Comparison of ENCODE assay signal across 9 cellular contexts in genomic region chr4:87498446-87498900, GRCh38. TPM values are rescaled to one million over a fixed set of nuclear protein-coding genes. Genes with fewer than 3 reads are reported as not detected.
A peak's percentile ranks its signal among the peaks of the same experiment; 100 is the strongest.
DNase-seq lines count a peak whose midpoint lies in the region; ATAC-seq and TF ChIP-seq lines count a peak whose summit lies in the region.
"Had no signal": no experiment of that assay in that cellular context is flagged by ENCODE, and none has a peak within 500 bp of the region (broad histone marks: within the 10 kb centered on the region; RNA-seq: fewer than 3 reads in every experiment).

No MANE protein-coding gene starts in this region.

- no peak for TF ChIP-seq CTCF in IMR-90 (conservative IDR thresholded peaks at IDR 0.05; ENCODE audit: low read depth, low read length)

- peak overlapping the region; percentile 76; the same call in 1 of the 2 replicates for H3K4me2 ChIP-seq in IMR-90 (ENCODE audit: low read depth, low read length)

- no peak overlapping the region for H3K9ac ChIP-seq in IMR-90 (ENCODE audit: low read depth, low read length)

- H3K4me1 ChIP-seq in IMR-90 (ENCODE audit: control insufficient read depth, insufficient read depth, low read length): no peaks in the 10 kb centered on the region

- peak overlapping the region; percentile 29; the same call in 1 of the 2 replicates for H3K4me3 ChIP-seq in IMR-90 (ENCODE audit: insufficient read depth, low read depth, low read length)

- H2AK5ac ChIP-seq in IMR-90 (ENCODE audit: low read depth, low read length): no peak overlapping the region

- no peak overlapping the region for H4K5ac ChIP-seq in IMR-90 (ENCODE audit: low read depth, low read length)

- no peak overlapping the region for H3K4ac ChIP-seq in IMR-90 (ENCODE audit: low read depth, low read length)

- peak; percentile 58 for ATAC-seq in GM21367 (IDR thresholded peaks at IDR 0.05; ENCODE audit: unreplicated experiment)
- peak; percentile 81 for ATAC-seq in IMR-90 (ENCODE audit: low read depth)
- peak; percentile 28 for ATAC-seq in left lobe of liver

- H2AK9ac ChIP-seq in IMR-90 (replicated peaks; ENCODE audit: low read depth, low read length, poor library complexity): no peak overlapping the region

- H3K9me3 ChIP-seq in IMR-90 (ENCODE audit: control insufficient read depth, insufficient read depth, low read length): no peaks in the 10 kb centered on the region

- H3K14ac ChIP-seq in IMR-90 (replicated peaks; ENCODE audit: low read depth, low read length): no peak overlapping the region

- no peaks in the 10 kb centered on the region for H3K36me3 ChIP-seq in IMR-90 (ENCODE audit: control insufficient read depth, insufficient read depth, low read length)

- TF ChIP-seq POLR2A in IMR-90 (IDR thresholded peaks at IDR 0.05; ENCODE audit: low read depth, low read length): no peak
- no peak for TF ChIP-seq POLR2A in erythroblast (IDR thresholded peaks at IDR 0.05; ENCODE audit: low read length)

- in situ Hi-C loops in IMR-90 (cut with MboI; ENCODE audit: low sequenced_read_pairs): no loop called here

- POLR2A ChIA-PET in IMR-90 (lab: Charles Lee; ENCODE audit: unreplicated experiment): no interaction called here

- H3K23ac ChIP-seq in IMR-90 (ENCODE audit: low read depth, low read length): no peak overlapping the region

- H3K27ac ChIP-seq in IMR-90 (ENCODE audit: insufficient read depth, low read length): no peak overlapping the region

- BruUV-seq in IMR-90 (replicated peaks; lab: Mats Ljungman, UMichigan): no TSS peak

- H2BK15ac ChIP-seq in IMR-90 (ENCODE audit: low read depth, low read length): no peak overlapping the region

- TF ChIP-seq RAD21 in IMR-90 (IDR thresholded peaks at IDR 0.05; ENCODE audit: low read length): no peak

- CTCF ChIA-PET in IMR-90 (lab: Yijun Ruan, JAX): interaction anchor here (0.5 to 1.1 kb wide), 2 partner anchors 351 to 1499 kb away, joined by 3 read pairs; no protein-coding TSS in a partner anchor

- intact Hi-C loops in IMR-90 (cut with micrococcal nuclease) (no loop called here), head of caudate nucleus (cut with DNase I) (no loop called here)

- H4K8ac ChIP-seq in IMR-90 (ENCODE audit: low read depth in 2 of 2, low read length in 2 of 2): no peak overlapping the region

- dilution Hi-C loops in IMR-90 (cut with HindIII; ENCODE audit: low sequenced_read_pairs, unreplicated experiment): no loop called here

- H3K27me3 ChIP-seq in IMR-90 (ENCODE audit: control insufficient read depth, insufficient read depth, low read length): no peaks in the 10 kb centered on the region

- H3K79me1 ChIP-seq in IMR-90 (ENCODE audit: low read depth in 1 of 2, low read length in 2 of 2): no peaks in the 10 kb centered on the region

- no peak overlapping the region for H2BK20ac ChIP-seq in IMR-90 (ENCODE audit: low read depth, low read length)

- WGBS in IMR-90 (ENCODE audit: extremely low coverage in 2 of 2, insufficient read length in 1 of 2), 2 experiments: no CpG with 5 or more reads among the region's 5 CpGs

- H3K56ac ChIP-seq in IMR-90 (ENCODE audit: extremely low read depth, insufficient read depth, low read length): no peak overlapping the region

- no peak overlapping the region for H4K91ac ChIP-seq in IMR-90 (ENCODE audit: insufficient read depth, low read depth, low read length)

- H3K9me1 ChIP-seq in IMR-90 (ENCODE audit: insufficient read depth, low read length): no peaks in the 10 kb centered on the region

- H2BK120ac ChIP-seq in IMR-90 (ENCODE audit: low read depth, low read length): no peak overlapping the region

- H2BK5ac ChIP-seq in IMR-90 (ENCODE audit: low read depth, low read length, poor library complexity, severe bottlenecking): no peak overlapping the region

- H2AFZ ChIP-seq in IMR-90 (replicated peaks; ENCODE audit: low read length, poor library complexity): no peak overlapping the region

- no peak overlapping the region for H3K18ac ChIP-seq in IMR-90 (ENCODE audit: low read depth, low read length)

- DNase-seq in EL (peak; percentile 38), IMR-90 (peak; percentile 47), left lobe of liver (ENCODE audit: low spot score) (no peak), globus pallidus (ENCODE audit: low spot score) (no peak), head of caudate nucleus (no peak), erythroblast (lab: John Stamatoyannopoulos, UW) (no peak)
- DNase-seq in activated CD4-positive, CD25-positive, alpha-beta regulatory T cell (lab: John Stamatoyannopoulos, UW): no peak
- DNase-seq: H9 had no signal

- no peaks in the 10 kb centered on the region for H4K20me1 ChIP-seq in IMR-90 (ENCODE audit: insufficient read depth, low read length)

TF ChIP-seq in IMR-90, 13 proteins besides CTCF, POLR2A, EP300 and RAD21:
- TF ChIP-seq MXI1 (IDR thresholded peaks at IDR 0.05; ENCODE audit: borderline replicate concordance, low read depth, low read length) (no peak), NFE2L2 (IDR thresholded peaks at IDR 0.05; ENCODE audit: low read depth, low read length) (no peak), RFX5 (IDR thresholded peaks at IDR 0.05; ENCODE audit: low read depth, low read length) (no peak), SMC3 (IDR thresholded peaks at IDR 0.05; ENCODE audit: low read depth, low read length) (no peak), BHLHE40 (IDR thresholded peaks at IDR 0.05; ENCODE audit: low read depth, low read length) (no peak), FOS (IDR thresholded peaks at IDR 0.05; ENCODE audit: low read depth, low read length) (no peak), MAZ (IDR thresholded peaks at IDR 0.05; ENCODE audit: borderline replicate concordance, low read depth, low read length) (no peak), MAFK (IDR thresholded peaks at IDR 0.05; ENCODE audit: low read depth, low read length) (no peak), CEBPB (IDR thresholded peaks at IDR 0.05; ENCODE audit: low read depth, low read length) (no peak), ELK1 (IDR thresholded peaks at IDR 0.05; ENCODE audit: borderline replicate concordance, low read depth, low read length) (no peak), RCOR1 (IDR thresholded peaks at IDR 0.05; ENCODE audit: insufficient replicate concordance, low read length) (no peak), CHD1 (IDR thresholded peaks at IDR 0.05; ENCODE audit: low read depth, low read length) (no peak), USF2 (IDR thresholded peaks at IDR 0.05; ENCODE audit: low read depth, low read length) (no peak)

RNA-seq across cellular contexts. Expression of gene SPARCL1, which starts 30.7 kb away (rescaled TPM):
- total RNA-seq in IMR-90 (2012; rRNA removed) (not detected in 2 replicates), left lobe of liver (5.1 TPM)
- not detected in 2 replicates for polyA plus RNA-seq in IMR-90 (2012; rRNA removed)
- not detected in 2 replicates for polyA plus RNA-seq in IMR-90 (2012; cell fraction: cytosol; rRNA removed)
- not detected in 2 replicates for polyA plus RNA-seq in IMR-90 (2012; cell fraction: nucleus; rRNA removed; ENCODE audit: low replicate concordance)

Comparison
In these comparisons a context has a peak if more than half of its experiments do, and no peak if none do; other contexts are left out.
1. DNase-seq: peak in EL (single experiment) and IMR-90 (single experiment); none in left lobe of liver (single experiment), globus pallidus (single experiment), activated CD4-positive, CD25-positive, alpha-beta regulatory T cell (0 of 4), head of caudate nucleus (0 of 42) and erythroblast (0 of 2).
2. ATAC-seq: peak in every context shown above with its lines; median percentile 81 in IMR-90; 58 in GM21367; 28 in left lobe of liver.